ENCODE assay signal across 1 cellular context in genomic region chr10:97708976-97709745, GRCh38.
TF ChIP-seq lines count a peak whose summit lies in the region.

No MANE protein-coding gene starts in this region.

TF ChIP-seq in H1, 55 proteins besides CTCF, POLR2A, EP300 and RAD21:
- TF ChIP-seq TEAD4 (IDR thresholded peaks at IDR 0.05; ENCODE audit: low read depth, low read length) (peak; percentile 91), HDAC2 (IDR thresholded peaks at IDR 0.05; ENCODE audit: borderline replicate concordance in 1 of 2, low read depth in 2 of 2, low read length in 2 of 2) (no peak), SRF (IDR thresholded peaks at IDR 0.05; ENCODE audit: low read depth, low read length) (peak; percentile 53; the same call in 1 of the 2 replicates), EGR1 (IDR thresholded peaks at IDR 0.05; ENCODE audit: borderline replicate concordance, low read depth, low read length) (no peak), RBBP5 (IDR thresholded peaks at IDR 0.05; ENCODE audit: borderline replicate concordance, low read depth, low read length) (0 out of 2 replicates have a peak, but pooled peaks have one; percentile 65), GTF2F1 (IDR thresholded peaks at IDR 0.05; ENCODE audit: borderline replicate concordance, low read depth, low read length) (no peak), EZH2 (IDR thresholded peaks at IDR 0.05; ENCODE audit: low read depth, low read length, severe bottlenecking) (no peak), MAX (IDR thresholded peaks at IDR 0.05) (no peak), ATF2 (IDR thresholded peaks at IDR 0.05; ENCODE audit: low read length) (no peak), E2F6 (IDR thresholded peaks at IDR 0.05) (0 out of 2 replicates have a peak, but pooled peaks have one; percentile 19), ASH2L (IDR thresholded peaks at IDR 0.05; ENCODE audit: low read length) (peak; percentile 31), SP1 (IDR thresholded peaks at IDR 0.05; ENCODE audit: low read depth, low read length) (peak; percentile 17; the same call in 1 of the 2 replicates), RNF2 (IDR thresholded peaks at IDR 0.05; ENCODE audit: borderline replicate concordance, low read depth, low read length, missing control alignments, poor library complexity, severe bottlenecking) (no peak), CEBPB (IDR thresholded peaks at IDR 0.05; ENCODE audit: low read depth, low read length) (0 out of 2 replicates have a peak, but pooled peaks have one; percentile 23)
